In the genomic region with DNA sequence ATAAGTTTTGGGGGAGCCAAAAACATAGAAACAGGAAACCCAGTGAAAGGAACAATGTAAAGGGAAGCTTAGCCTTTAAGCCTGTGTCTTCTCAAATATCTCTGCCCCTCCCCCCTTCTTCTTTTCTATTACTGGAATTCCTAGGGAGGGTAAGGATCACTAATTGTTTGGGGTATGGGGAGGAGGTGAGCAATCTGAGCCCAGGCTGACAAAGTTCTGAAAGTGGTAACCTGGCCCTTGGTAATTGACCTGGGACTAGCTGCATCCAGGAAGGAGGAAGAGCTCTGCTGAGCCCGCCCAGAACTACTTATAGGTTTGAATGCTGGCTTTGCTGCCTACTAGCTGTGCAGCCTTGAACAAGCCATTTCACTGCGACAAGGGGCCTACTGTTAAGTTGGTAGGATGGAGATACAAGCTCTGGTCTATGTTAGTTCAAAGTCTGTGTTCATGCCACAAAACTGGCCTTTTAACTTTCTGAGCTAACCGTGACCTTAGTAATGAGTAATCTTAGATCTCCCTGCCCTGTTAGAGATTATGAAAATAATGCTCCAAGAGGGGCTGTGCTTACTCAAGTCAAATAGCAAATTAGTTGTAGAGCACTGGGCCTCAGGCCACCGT, we compare ENCODE assay signal across 25 cellular contexts. TPM values are rescaled to one million over a fixed set of nuclear protein-coding genes. Genes with fewer than 3 reads are reported as not detected.
A peak's percentile ranks its signal among the peaks of the same experiment; 100 is the strongest.
DNase-seq lines count a peak whose midpoint lies in the region; FAIRE-seq and TF ChIP-seq lines count a peak whose summit lies in the region.
"Had no signal": no experiment of that assay in that cellular context is flagged by ENCODE, and none has a peak within 500 bp of the region (broad histone marks: within the 10 kb centered on the region; RNA-seq: fewer than 3 reads in every experiment).

No MANE protein-coding gene starts in this region.

- H3K4me1 ChIP-seq in kidney (ENCODE audit: control insufficient read depth in 1 of 2, insufficient read depth in 1 of 2, low read depth in 1 of 2, low read length in 2 of 2): peaks cover 0 to 4% of the 10 kb centered on the region in 2 donors
- H3K4me1 ChIP-seq: A549, BLaER1 had no signal

- H3K4me3 Mint-ChIP-seq in nephron: no peak overlapping the region
- H3K4me3 Mint-ChIP-seq: CD8-positive, alpha-beta T cell; HFFc6 had no signal

- no peaks in the 10 kb centered on the region for H3K4me1 Mint-ChIP-seq in nephron

- H3K27ac Mint-ChIP-seq in nephron: peak overlapping the region in 2 of 3 experiments; percentile 38 to 78
- H3K27ac Mint-ChIP-seq: CD8-positive, alpha-beta T cell; HFFc6 had no signal

- TF ChIP-seq CTCF in NB4 (IDR thresholded peaks at IDR 0.05; ENCODE audit: low read depth, low read length): no peak
- TF ChIP-seq CTCF in nephron (IDR thresholded peaks at IDR 0.05; ENCODE audit: unreplicated experiment in 3 of 3): no peak
- TF ChIP-seq CTCF in kidney (IDR thresholded peaks at IDR 0.05; ENCODE audit: borderline replicate concordance, extremely low read depth, insufficient read depth): no peak

- TF ChIP-seq POLR2A in NB4 (IDR thresholded peaks at IDR 0.05; ENCODE audit: extremely low read depth, insufficient read length): no peak

- no peaks in the 10 kb centered on the region for H3K36me3 Mint-ChIP-seq in nephron (ENCODE audit: low read depth)
- H3K36me3 Mint-ChIP-seq: CD8-positive, alpha-beta T cell had no signal

- H3K9me3 Mint-ChIP-seq in nephron: no peaks in the 10 kb centered on the region
- H3K9me3 Mint-ChIP-seq: CD8-positive, alpha-beta T cell; HFFc6 had no signal

- DNase-seq in H7 (peak; percentile 10), NB4 (ENCODE audit: low read depth) (peak; percentile 2), iPS DF 19.7 (ENCODE audit: low read depth, low spot score) (peak; percentile 76), occipital lobe (lab: John Stamatoyannopoulos, UW) (no peak), NCI-H2081 (lab: John Stamatoyannopoulos, UW) (no peak), T-helper 9 cell (no peak), kidney (no peak)
- DNase-seq: Calu3; CD8-positive, alpha-beta T cell; GOT3; HFFc6; NCI-H1048; NCI-H1436; NCI-H2029 treated with DMSO at 0.1 percent for 48 hours; NCI-H2171 treated with DMSO at 0.1 percent for 48 hours; NCI-H446 treated with DMSO at 0.1 percent for 48 hours; NCI-H748 treated with DMSO at 0.1 percent for 48 hours; SHP77 had no signal

- H3K4me3 ChIP-seq in H7 (ENCODE audit: insufficient read depth, low read depth, low read length) (no peak overlapping the region), NB4 (ENCODE audit: low read depth, low read length) (no peak overlapping the region), kidney (ENCODE audit: low read length in 2 of 2) (no peak overlapping the region)
- H3K4me3 ChIP-seq: A549, BLaER1, GM12878, SK-N-MC had no signal

- H3K36me3 ChIP-seq in H7 (replicated peaks; ENCODE audit: control insufficient read depth, insufficient read depth, low read length): no peaks in the 10 kb centered on the region
- H3K36me3 ChIP-seq in kidney (ENCODE audit: control insufficient read depth in 1 of 2, insufficient read depth in 2 of 2, low read length in 2 of 2): no peaks in the 10 kb centered on the region
- H3K36me3 ChIP-seq: BLaER1 had no signal

- no peak overlapping the region for H3K27ac ChIP-seq in kidney (ENCODE audit: low read depth in 2 of 2, low read length in 2 of 2)
- H3K27ac ChIP-seq: A549, BLaER1, KMS-11, SK-N-MC had no signal

- FAIRE-seq in kidney (lab: Jason Lieb, UNC): no peak
- FAIRE-seq: GM12878 had no signal

- peaks cover 3% of the 10 kb centered on the region for H3K27me3 Mint-ChIP-seq in nephron (ENCODE audit: low read depth)

- H3K9ac ChIP-seq in kidney (ENCODE audit: low read length in 2 of 2): no peak overlapping the region
- H3K9ac ChIP-seq: BLaER1, KMS-11 had no signal

- intact Hi-C loops in kidney (cut with DNase I): no loop called here

- no peaks in the 10 kb centered on the region for H3K27me3 ChIP-seq in H7 (ENCODE audit: control insufficient read depth, insufficient read depth, low read length)

- H3K9me3 ChIP-seq in kidney (ENCODE audit: control insufficient read depth in 1 of 2, low read length in 2 of 2): no peaks in the 10 kb centered on the region
- H3K9me3 ChIP-seq: A549, BLaER1 had no signal

RNA-seq across cellular contexts. Expression of gene DGKK, which starts 37.8 kb away (rescaled TPM):
- total RNA-seq in H7 (2014; rRNA removed; shearing (Covaris generic)): 0.67 and 1.4 TPM in 2 replicates
- total RNA-seq in occipital lobe (0.47 TPM), kidney (not detected)
- polyA plus RNA-seq in kidney (ENCODE audit: insufficient read depth, low read depth, low replicate concordance): 0.04 TPM
- total RNA-seq: Calu3; CD8-positive, alpha-beta T cell; GM12878; HFFc6; RPMI7951 had no signal
- polyA plus RNA-seq: A549 had no signal

Comparison
In these comparisons a context has a peak if more than half of its experiments do, and no peak if none do; other contexts are left out.
1. DNase-seq: peak in H7 (single experiment), NB4 (single experiment) and iPS DF 19.7 (single experiment); none in occipital lobe (single experiment), NCI-H2081 (0 of 2), T-helper 9 cell (single experiment) and kidney (single experiment).